ENCODE assay signal across 17 cellular contexts in the genomic region with DNA sequence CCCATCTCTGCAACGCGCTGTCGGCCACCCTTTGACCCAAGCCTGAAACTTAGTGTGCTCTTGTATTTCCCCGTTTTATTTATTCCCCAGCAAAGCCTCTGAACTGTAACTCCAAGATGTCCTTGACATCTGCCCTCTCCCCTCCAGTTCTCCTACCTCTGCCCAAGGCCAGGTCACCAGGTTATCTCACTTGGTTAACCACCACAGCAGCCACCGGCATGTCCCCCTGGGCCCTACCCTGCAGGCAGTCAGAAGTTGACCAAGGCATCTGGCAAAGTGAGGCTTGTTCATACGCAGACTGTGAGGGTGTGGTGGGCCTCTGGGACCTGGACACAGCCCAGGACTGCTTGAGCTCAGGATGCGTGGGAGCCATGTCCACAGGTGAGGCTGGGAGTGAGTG.
"Had no signal": no experiment of that assay in that cellular context is flagged by ENCODE, and none has a peak within 500 bp of the region (broad histone marks: within the 10 kb centered on the region; RNA-seq: fewer than 3 reads in every experiment).

No MANE protein-coding gene starts in this region.

- H3K9me3 Mint-ChIP-seq: activated naive CD8-positive, alpha-beta T cell treated with anti-CD3 and anti-CD28 coated beads, Interleukin-2, amount 10 ng/mL, durations not matched to agents 7 days and 5 days; nephron had no signal

- H3K27ac Mint-ChIP-seq: activated naive CD8-positive, alpha-beta T cell treated with anti-CD3 and anti-CD28 coated beads, Interleukin-2, amount 10 ng/mL, durations not matched to agents 7 days and 5 days had no signal

- H3K36me3 ChIP-seq: esophagus muscularis mucosa, sigmoid colon, thoracic aorta, upper lobe of left lung had no signal

- H3K79me2 ChIP-seq: parathyroid adenoma had no signal

- DNase-seq: activated CD4-positive, alpha-beta T cell treated with anti-CD3 and anti-CD28 coated beads for 4 hours; activated CD4-positive, alpha-beta T cell treated with anti-CD3 and anti-CD28 coated beads, Interleukin-2, amount 50 U/mL, for 48 hours; activated CD4-positive, CD25-positive, alpha-beta regulatory T cell; activated naive CD4-positive, alpha-beta T cell treated with Interleukin-2 at 50 U/mL for 16 hours; activated naive CD8-positive, alpha-beta T cell treated with anti-CD3 and anti-CD28 coated beads, Interleukin-2, amount 10 ng/mL, durations not matched to agents 7 days and 5 days; activated T-cell treated with anti-CD3 and anti-CD28 coated beads, Interleukin-2, amount 50 U/mL, for 48 hours; cerebellar nuclear complex; sigmoid colon; stimulated activated CD4-positive, alpha-beta T cell treated with anti-CD3 and anti-CD28 coated beads, Interleukin-4, amount 100 ng/mL, for 1 hour; stimulated activated naive CD4-positive, alpha-beta T cell treated with Interleukin-2 at 50 U/mL for 16 hours; T-helper 2 cell; upper lobe of left lung had no signal

- H3K4me3 ChIP-seq: thoracic aorta, upper lobe of left lung had no signal

- H3K27me3 ChIP-seq: esophagus muscularis mucosa had no signal

- H3K36me3 Mint-ChIP-seq: activated naive CD8-positive, alpha-beta T cell treated with anti-CD3 and anti-CD28 coated beads, Interleukin-2, amount 10 ng/mL, durations not matched to agents 7 days and 5 days had no signal

- H3K9ac ChIP-seq: parathyroid adenoma had no signal

- H2AFZ ChIP-seq: parathyroid adenoma had no signal

- H3K4me3 Mint-ChIP-seq: activated naive CD8-positive, alpha-beta T cell treated with anti-CD3 and anti-CD28 coated beads, Interleukin-2, amount 10 ng/mL, durations not matched to agents 7 days and 5 days had no signal

- H3K4me1 ChIP-seq: parathyroid adenoma had no signal

- H3K9me3 ChIP-seq: esophagus muscularis mucosa, sigmoid colon, thoracic aorta, upper lobe of left lung had no signal

- H3K4me1 Mint-ChIP-seq: activated naive CD8-positive, alpha-beta T cell treated with anti-CD3 and anti-CD28 coated beads, Interleukin-2, amount 10 ng/mL, durations not matched to agents 7 days and 5 days had no signal

- H3K27ac ChIP-seq: coronary artery, parathyroid adenoma, thoracic aorta, upper lobe of left lung had no signal
